Comparison of ENCODE assay signal across 9 cellular contexts in the genomic region with DNA sequence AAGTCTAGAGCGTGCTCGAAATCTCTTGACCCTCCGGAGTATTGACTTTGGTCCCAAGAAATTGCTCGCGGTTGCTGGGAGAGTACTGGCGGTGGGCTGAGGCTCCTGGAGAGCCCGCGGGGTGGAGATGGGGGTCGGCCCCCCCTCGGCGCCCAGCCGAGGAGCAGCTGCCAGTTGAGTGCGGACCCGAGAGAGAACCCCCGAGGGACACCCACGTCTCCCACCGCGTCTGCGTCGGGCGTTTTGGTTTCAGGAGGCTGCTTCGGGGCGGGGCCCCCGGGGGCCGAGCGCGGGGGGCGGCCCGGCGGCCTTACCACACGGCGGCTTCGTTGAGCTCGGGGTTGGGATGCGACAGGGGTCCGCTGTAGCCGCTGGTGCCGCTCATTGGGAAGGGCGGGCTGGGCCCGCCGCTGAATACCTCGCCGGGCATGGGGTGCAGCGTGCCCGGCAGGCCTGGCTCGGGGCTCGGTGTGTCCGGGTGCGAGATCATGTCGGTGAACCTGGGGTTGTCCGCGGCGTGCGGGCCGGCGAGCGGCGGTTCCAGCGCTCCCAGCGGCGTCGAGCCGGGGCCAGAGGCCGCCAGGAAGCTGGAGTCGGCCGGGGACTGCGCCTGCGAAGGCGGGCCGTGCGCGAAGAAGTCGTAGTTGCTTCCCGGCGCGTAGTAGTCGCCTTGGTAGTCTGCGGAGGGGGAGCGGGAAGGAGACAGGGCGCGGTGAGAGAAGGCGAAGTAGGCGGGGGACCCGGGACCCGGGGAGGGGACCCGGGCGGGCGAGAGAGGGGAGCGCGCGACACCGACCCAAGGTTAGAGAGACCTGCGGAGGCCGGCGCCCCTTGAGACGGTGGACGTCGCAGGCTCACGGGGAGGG. TPM values are rescaled to one million over a fixed set of nuclear protein-coding genes. Genes with fewer than 3 reads are reported as not detected.
DNase-seq lines count a peak whose midpoint lies in the region; ATAC-seq and TF ChIP-seq lines count a peak whose summit lies in the region.
"Had no signal": no experiment of that assay in that cellular context is flagged by ENCODE, and none has a peak within 500 bp of the region (broad histone marks: within the 10 kb centered on the region; RNA-seq: fewer than 3 reads in every experiment).

No MANE protein-coding gene starts in this region.

- DNase-seq in activated CD4-positive, alpha-beta memory T cell treated with anti-CD3 and anti-CD28 coated beads for 36 hours = no peak
- DNase-seq in activated CD4-positive, alpha-beta memory T cell treated with anti-CD3 and anti-CD28 coated beads, Interleukin-2, amount 10 ng/mL, durations not matched to agents 7 days and 5 days = no peak
- DNase-seq in MCF 10A (ENCODE audit: unreplicated experiment) (no peak), memory B cell (ENCODE audit: low spot score in 2 of 2) (no peak), suprapubic skin (ENCODE audit: low spot score in 2 of 2) (no peak), OCI-M2 (lab: John Stamatoyannopoulos, UW; ENCODE audit: unreplicated experiment) (no peak)
- no peak for DNase-seq in NK-92 treated with Interleukin-12 subunit alpha and Interleukin-12 subunit beta, amount 100 ng/mL, for 24 hours (lab: John Stamatoyannopoulos, UW)

- H3K36me3 Mint-ChIP-seq in activated CD4-positive, alpha-beta memory T cell treated with anti-CD3 and anti-CD28 coated beads for 36 hours = no peaks in the 10 kb centered on the region
- H3K36me3 Mint-ChIP-seq in activated CD4-positive, alpha-beta memory T cell treated with anti-CD3 and anti-CD28 coated beads, Interleukin-2, amount 10 ng/mL, durations not matched to agents 7 days and 5 days (ENCODE audit: low read depth) = peaks cover 8% of the 10 kb centered on the region
- no peaks in the 10 kb centered on the region for H3K36me3 Mint-ChIP-seq in MCF 10A (ENCODE audit: insufficient read depth, unreplicated experiment)
- H3K36me3 Mint-ChIP-seq in memory B cell = peaks cover 4% of the 10 kb centered on the region

- no TSS peak for BruUV-seq in MCF 10A (replicated peaks; lab: Mats Ljungman, UMichigan)

- CTCF ChIA-PET in activated CD4-positive, alpha-beta memory T cell treated with anti-CD3 and anti-CD28 coated beads for 36 hours (lab: Charles Lee) = interaction anchor here (0.8 to 1.6 kb wide), 6 partner anchors 12 to 229 kb away, joined by 3 to 4 read pairs (median 3); no protein-coding TSS in a partner anchor
- CTCF ChIA-PET in activated CD4-positive, alpha-beta memory T cell treated with anti-CD3 and anti-CD28 coated beads, Interleukin-2, amount 10 ng/mL, durations not matched to agents 7 days and 5 days (lab: Charles Lee) = interaction anchor here (1.3 to 1.4 kb wide), 2 partner anchors 12 to 17 kb away, joined by 4 read pairs; no protein-coding TSS in a partner anchor
- CTCF ChIA-PET in MCF 10A (lab: Yijun Ruan, JAX) = interaction anchor here (0.6 to 2.8 kb wide), 8 partner anchors 10 to 465 kb away, joined by 3 to 19 read pairs (median 3); no protein-coding TSS in a partner anchor

- peaks cover 49% of the 10 kb centered on the region for H3K4me1 ChIP-seq in suprapubic skin

- 5% methylated on average over 64 of the region's 99 CpGs for WGBS in suprapubic skin

- intact Hi-C loops in activated CD4-positive, alpha-beta memory T cell treated with anti-CD3 and anti-CD28 coated beads for 36 hours (cut with micrococcal nuclease) = loop anchor here (2.0 kb wide), 1 partner anchor 16 kb away; no protein-coding TSS in a partner anchor
- intact Hi-C loops in MCF 10A (cut with micrococcal nuclease) = loop anchor here (1.0 kb wide), 1 partner anchor 449 kb away; no protein-coding TSS in a partner anchor

- TF ChIP-seq EP300 in suprapubic skin (IDR thresholded peaks at IDR 0.05) = no peak

- H3K36me3 ChIP-seq in suprapubic skin = no peaks in the 10 kb centered on the region

- peaks cover 31% of the 10 kb centered on the region for H3K4me1 Mint-ChIP-seq in activated CD4-positive, alpha-beta memory T cell treated with anti-CD3 and anti-CD28 coated beads for 36 hours (ENCODE audit: low read depth)
- H3K4me1 Mint-ChIP-seq in activated CD4-positive, alpha-beta memory T cell treated with anti-CD3 and anti-CD28 coated beads, Interleukin-2, amount 10 ng/mL, durations not matched to agents 7 days and 5 days = peaks cover 23% of the 10 kb centered on the region
- H3K4me1 Mint-ChIP-seq in MCF 10A (ENCODE audit: insufficient read depth, unreplicated experiment) (peaks cover 6% of the 10 kb centered on the region), memory B cell (peaks cover 20% of the 10 kb centered on the region)

- H3K4me3 ChIP-seq in suprapubic skin = peak overlapping the region; percentile 39
- H3K4me3 ChIP-seq: lung had no signal

- peaks cover 93% of the 10 kb centered on the region for H3K27me3 ChIP-seq in suprapubic skin

- H3K27me3 Mint-ChIP-seq in activated CD4-positive, alpha-beta memory T cell treated with anti-CD3 and anti-CD28 coated beads for 36 hours = peaks cover 59% of the 10 kb centered on the region
- peaks cover 72% of the 10 kb centered on the region for H3K27me3 Mint-ChIP-seq in activated CD4-positive, alpha-beta memory T cell treated with anti-CD3 and anti-CD28 coated beads, Interleukin-2, amount 10 ng/mL, durations not matched to agents 7 days and 5 days
- peaks cover 83% of the 10 kb centered on the region for H3K27me3 Mint-ChIP-seq in MCF 10A (ENCODE audit: insufficient read depth, unreplicated experiment)
- H3K27me3 Mint-ChIP-seq in memory B cell = peaks cover 38% of the 10 kb centered on the region

- TF ChIP-seq POLR2A in suprapubic skin (IDR thresholded peaks at IDR 0.05) = no peak

- TF ChIP-seq CTCF in MCF 10A (IDR thresholded peaks at IDR 0.05; ENCODE audit: unreplicated experiment) = no peak
- TF ChIP-seq CTCF in suprapubic skin (IDR thresholded peaks at IDR 0.05) = no peak

- no peak overlapping the region for H3K27ac ChIP-seq in suprapubic skin

- H3K9me3 ChIP-seq in suprapubic skin = no peaks in the 10 kb centered on the region

- no peak overlapping the region for H3K27ac Mint-ChIP-seq in activated CD4-positive, alpha-beta memory T cell treated with anti-CD3 and anti-CD28 coated beads for 36 hours
- no peak overlapping the region for H3K27ac Mint-ChIP-seq in activated CD4-positive, alpha-beta memory T cell treated with anti-CD3 and anti-CD28 coated beads, Interleukin-2, amount 10 ng/mL, durations not matched to agents 7 days and 5 days
- H3K27ac Mint-ChIP-seq in MCF 10A (ENCODE audit: low read depth, unreplicated experiment) (no peak overlapping the region), memory B cell (peak overlapping the region; percentile 7)

- H3K4me3 Mint-ChIP-seq in activated CD4-positive, alpha-beta memory T cell treated with anti-CD3 and anti-CD28 coated beads for 36 hours = peak overlapping the region; percentile 33
- no peak overlapping the region for H3K4me3 Mint-ChIP-seq in activated CD4-positive, alpha-beta memory T cell treated with anti-CD3 and anti-CD28 coated beads, Interleukin-2, amount 10 ng/mL, durations not matched to agents 7 days and 5 days
- H3K4me3 Mint-ChIP-seq in MCF 10A (ENCODE audit: unreplicated experiment) = peak overlapping the region; percentile 67
- H3K4me3 Mint-ChIP-seq in memory B cell = peak overlapping the region; percentile 24

- peaks cover 2% of the 10 kb centered on the region for H3K9me3 Mint-ChIP-seq in activated CD4-positive, alpha-beta memory T cell treated with anti-CD3 and anti-CD28 coated beads for 36 hours
- no peaks in the 10 kb centered on the region for H3K9me3 Mint-ChIP-seq in activated CD4-positive, alpha-beta memory T cell treated with anti-CD3 and anti-CD28 coated beads, Interleukin-2, amount 10 ng/mL, durations not matched to agents 7 days and 5 days
- peaks cover 8% of the 10 kb centered on the region for H3K9me3 Mint-ChIP-seq in MCF 10A (ENCODE audit: unreplicated experiment)
- no peaks in the 10 kb centered on the region for H3K9me3 Mint-ChIP-seq in memory B cell

- ATAC-seq in memory B cell (ENCODE audit: low read depth) (no peak), GM18873 (IDR thresholded peaks at IDR 0.05; ENCODE audit: low FRiP score, unreplicated experiment) (no peak)

- POLR2A ChIA-PET in activated CD4-positive, alpha-beta memory T cell treated with anti-CD3 and anti-CD28 coated beads for 36 hours (lab: Charles Lee) = no interaction called here
- POLR2A ChIA-PET in activated CD4-positive, alpha-beta memory T cell treated with anti-CD3 and anti-CD28 coated beads, Interleukin-2, amount 10 ng/mL, durations not matched to agents 7 days and 5 days (lab: Charles Lee) = no interaction called here
- POLR2A ChIA-PET in MCF 10A (lab: Yijun Ruan, JAX) = no interaction called here

RNA-seq across cellular contexts. Expression of a gene that starts 8.6 kb away (rescaled TPM):
- not detected for total RNA-seq in activated CD4-positive, alpha-beta memory T cell treated with anti-CD3 and anti-CD28 coated beads for 36 hours
- total RNA-seq in activated CD4-positive, alpha-beta memory T cell treated with anti-CD3 and anti-CD28 coated beads, Interleukin-2, amount 10 ng/mL, durations not matched to agents 7 days and 5 days = not detected
- total RNA-seq in MCF 10A (2022) = not detected in 2 replicates
- not detected for total RNA-seq in suprapubic skin
- total RNA-seq: lung had no signal

RNA-seq across cellular contexts. Expression of a gene that starts 40.9 kb away (rescaled TPM):
- not detected for total RNA-seq in activated CD4-positive, alpha-beta memory T cell treated with anti-CD3 and anti-CD28 coated beads for 36 hours
- not detected for total RNA-seq in activated CD4-positive, alpha-beta memory T cell treated with anti-CD3 and anti-CD28 coated beads, Interleukin-2, amount 10 ng/mL, durations not matched to agents 7 days and 5 days
- 21.1 and 32.7 TPM in 2 replicates for total RNA-seq in MCF 10A (2022)
- 1 to 10 TPM in 2 of 4 donors, under 1 TPM in 1, not detected in 1; 0.56 to 2.2 (median 1.2) TPM for total RNA-seq in suprapubic skin

RNA-seq across cellular contexts. Expression of a gene that starts 59.4 kb away (rescaled TPM):
- total RNA-seq in activated CD4-positive, alpha-beta memory T cell treated with anti-CD3 and anti-CD28 coated beads for 36 hours = not detected
- total RNA-seq in activated CD4-positive, alpha-beta memory T cell treated with anti-CD3 and anti-CD28 coated beads, Interleukin-2, amount 10 ng/mL, durations not matched to agents 7 days and 5 days = not detected
- not detected in 2 replicates for total RNA-seq in MCF 10A (2022)
- total RNA-seq in suprapubic skin = 1 to 10 TPM in 1 of 4 donors, not detected in 3; 2.7 TPM
